In genomic region chr15:85741021-85741421, GRCh38 we compare ENCODE assay signal across 27 cellular contexts. TPM values are rescaled to one million over a fixed set of nuclear protein-coding genes. Genes with fewer than 3 reads are reported as not detected.
A peak's percentile ranks its signal among the peaks of the same experiment; 100 is the strongest.
DNase-seq lines count a peak whose midpoint lies in the region; ATAC-seq and TF ChIP-seq lines count a peak whose summit lies in the region.
"Had no signal": no experiment of that assay in that cellular context is flagged by ENCODE, and none has a peak within 500 bp of the region (broad histone marks: within the 10 kb centered on the region; RNA-seq: fewer than 3 reads in every experiment).

No MANE protein-coding gene starts in this region.

- TF ChIP-seq CTCF in GM13976 (IDR thresholded peaks at IDR 0.05; ENCODE audit: borderline replicate concordance, control extremely low read depth, extremely low read depth, insufficient read depth, missing control alignments), result no peak
- no peak for TF ChIP-seq CTCF in endothelial cell (IDR thresholded peaks at IDR 0.05; ENCODE audit: unreplicated experiment)

- intact Hi-C loops in activated CD4-positive, alpha-beta T cell treated with anti-CD3 and anti-CD28 coated beads for 36 hours (cut with DNase I, micrococcal nuclease), result no loop called here
- intact Hi-C loops in activated CD4-positive, alpha-beta T cell treated with anti-CD3 and anti-CD28 coated beads, Interleukin-2, amount 10 ng/mL, durations not matched to agents 24 days and 14 days (cut with micrococcal nuclease), result no loop called here

- H3K4me1 Mint-ChIP-seq in activated CD4-positive, alpha-beta T cell treated with anti-CD3 and anti-CD28 coated beads for 36 hours, result no peaks in the 10 kb centered on the region
- H3K4me1 Mint-ChIP-seq in activated CD4-positive, alpha-beta T cell treated with anti-CD3 and anti-CD28 coated beads, Interleukin-2, amount 10 ng/mL, durations not matched to agents 24 days and 14 days, result peaks cover 2% of the 10 kb centered on the region
- H3K4me1 Mint-ChIP-seq in endothelial cell (ENCODE audit: unreplicated experiment), result no peaks in the 10 kb centered on the region
- H3K4me1 Mint-ChIP-seq: B cell had no signal

- H3K27ac ChIP-seq in cingulate gyrus (ENCODE audit: low read depth, low read length), result peak overlapping the region; percentile 12
- H3K27ac ChIP-seq: neural progenitor cell had no signal

- no peak for ATAC-seq in activated CD4-positive, alpha-beta T cell treated with anti-CD3 and anti-CD28 coated beads for 36 hours
- ATAC-seq: mucosa of descending colon had no signal

- in situ Hi-C loops in GM13976 (cut with MboI; ENCODE audit: low sequenced_read_pairs, unreplicated experiment), result no loop called here

- H3K27ac Mint-ChIP-seq in activated CD4-positive, alpha-beta T cell treated with anti-CD3 and anti-CD28 coated beads for 36 hours, result peak overlapping the region; percentile 25
- H3K27ac Mint-ChIP-seq in activated CD4-positive, alpha-beta T cell treated with anti-CD3 and anti-CD28 coated beads, Interleukin-2, amount 10 ng/mL, durations not matched to agents 24 days and 14 days, result no peak overlapping the region
- H3K27ac Mint-ChIP-seq in endothelial cell (ENCODE audit: unreplicated experiment), result no peak overlapping the region
- H3K27ac Mint-ChIP-seq: B cell had no signal

- H3K9me3 Mint-ChIP-seq in activated CD4-positive, alpha-beta T cell treated with anti-CD3 and anti-CD28 coated beads for 36 hours (ENCODE audit: low read depth), result no peaks in the 10 kb centered on the region
- H3K9me3 Mint-ChIP-seq in activated CD4-positive, alpha-beta T cell treated with anti-CD3 and anti-CD28 coated beads, Interleukin-2, amount 10 ng/mL, durations not matched to agents 24 days and 14 days, result no peaks in the 10 kb centered on the region
- no peaks in the 10 kb centered on the region for H3K9me3 Mint-ChIP-seq in endothelial cell (ENCODE audit: unreplicated experiment)
- H3K9me3 Mint-ChIP-seq: neural progenitor cell had no signal

- no peak for DNase-seq in activated CD4-positive, alpha-beta T cell treated with anti-CD3 and anti-CD28 coated beads for 36 hours
- DNase-seq in activated CD4-positive, alpha-beta T cell treated with anti-CD3 and anti-CD28 coated beads, Interleukin-2, amount 10 ng/mL, durations not matched to agents 24 days and 14 days, result no peak
- DNase-seq in GM13976 (ENCODE audit: low spot score) (peak; percentile 18), occipital lobe (lab: John Stamatoyannopoulos, UW) (peak; percentile 26), NCI-H524 treated with DMSO at 0.1 percent for 48 hours (lab: John Stamatoyannopoulos, UW) (no peak), endothelial cell (ENCODE audit: low spot score) (no peak)
- DNase-seq in stimulated activated CD4-positive, alpha-beta T cell treated with anti-CD3 and anti-CD28 coated beads, Interleukin-1b, Interleukin-23, amount 100 ng/mL, for 48 hours, result no peak
- DNase-seq: activated CD4-positive, alpha-beta T cell treated with anti-CD3 and anti-CD28 coated beads for 4 hours; activated gamma-delta T cell treated with Interleukin-2 at 50 U/mL for 16 hours; dermis blood vessel endothelial cell; DMS79; heart right ventricle; Kasumi-1; mucosa of descending colon; NCI-H1048; NCI-H187 treated with DMSO at 0.1 percent for 48 hours; NCI-H226; NCI-H774; SHP77 treated with DMSO at 0.1 percent for 48 hours; small intestine; stimulated activated CD4-positive, alpha-beta T cell treated with anti-CD3 and anti-CD28 coated beads, Interleukin-4, amount 100 ng/mL, for 24 hours; stomach; T-helper 1 cell; trophoblast cell had no signal

- H3K4me3 Mint-ChIP-seq in activated CD4-positive, alpha-beta T cell treated with anti-CD3 and anti-CD28 coated beads for 36 hours, result no peak overlapping the region
- H3K4me3 Mint-ChIP-seq in activated CD4-positive, alpha-beta T cell treated with anti-CD3 and anti-CD28 coated beads, Interleukin-2, amount 10 ng/mL, durations not matched to agents 24 days and 14 days, result no peak overlapping the region
- no peak overlapping the region for H3K4me3 Mint-ChIP-seq in endothelial cell (ENCODE audit: unreplicated experiment)
- H3K4me3 Mint-ChIP-seq: B cell, neural progenitor cell had no signal

- H3K27me3 Mint-ChIP-seq in activated CD4-positive, alpha-beta T cell treated with anti-CD3 and anti-CD28 coated beads for 36 hours, result no peaks in the 10 kb centered on the region
- H3K27me3 Mint-ChIP-seq in activated CD4-positive, alpha-beta T cell treated with anti-CD3 and anti-CD28 coated beads, Interleukin-2, amount 10 ng/mL, durations not matched to agents 24 days and 14 days, result no peaks in the 10 kb centered on the region
- peaks cover 17% of the 10 kb centered on the region for H3K27me3 Mint-ChIP-seq in endothelial cell (ENCODE audit: unreplicated experiment)
- H3K27me3 Mint-ChIP-seq: B cell had no signal

- H3K36me3 Mint-ChIP-seq in activated CD4-positive, alpha-beta T cell treated with anti-CD3 and anti-CD28 coated beads for 36 hours (ENCODE audit: low read depth), result peaks cover 56% of the 10 kb centered on the region
- H3K36me3 Mint-ChIP-seq in activated CD4-positive, alpha-beta T cell treated with anti-CD3 and anti-CD28 coated beads, Interleukin-2, amount 10 ng/mL, durations not matched to agents 24 days and 14 days (ENCODE audit: low read depth), result peaks cover 53% of the 10 kb centered on the region
- peaks cover 58% of the 10 kb centered on the region for H3K36me3 Mint-ChIP-seq in endothelial cell (ENCODE audit: low read depth, unreplicated experiment)

- POLR2A ChIA-PET in activated CD4-positive, alpha-beta T cell treated with anti-CD3 and anti-CD28 coated beads for 36 hours (lab: Charles Lee), result no interaction called here

- CTCF ChIA-PET in activated CD4-positive, alpha-beta T cell treated with anti-CD3 and anti-CD28 coated beads for 36 hours (lab: Charles Lee), result interaction anchor here (1.1 to 2.1 kb wide), 2 partner anchors 11 to 13 kb away, joined by 4 to 6 read pairs; no protein-coding TSS in a partner anchor

RNA-seq across cellular contexts. Expression of gene KLHL25, which starts 53.7 kb away (rescaled TPM):
- total RNA-seq in activated CD4-positive, alpha-beta T cell treated with anti-CD3 and anti-CD28 coated beads for 36 hours, result 1 to 10 TPM; 4.9 to 5.2 TPM
- 9.0 and 9.8 TPM in 2 replicates for total RNA-seq in activated CD4-positive, alpha-beta T cell treated with anti-CD3 and anti-CD28 coated beads, Interleukin-2, amount 10 ng/mL, durations not matched to agents 24 days and 14 days
- total RNA-seq in occipital lobe (32.3 TPM), endothelial cell (ENCODE audit: unreplicated experiment) (7.4 TPM)

Comparison
In these comparisons a context has a peak if more than half of its experiments do, and no peak if none do; other contexts are left out.
1. DNase-seq: peak in GM13976 (single experiment) and occipital lobe (single experiment); none in activated CD4-positive, alpha-beta T cell treated with anti-CD3 and anti-CD28 coated beads for 36 hours (single experiment), activated CD4-positive, alpha-beta T cell treated with anti-CD3 and anti-CD28 coated beads, Interleukin-2, amount 10 ng/mL, durations not matched to agents 24 days and 14 days (single experiment), NCI-H524 treated with DMSO at 0.1 percent for 48 hours (single experiment), stimulated activated CD4-positive, alpha-beta T cell treated with anti-CD3 and anti-CD28 coated beads, Interleukin-1b, Interleukin-23, amount 100 ng/mL, for 48 hours (single experiment) and endothelial cell (single experiment).